Comparison of ENCODE assay signal across 4 cellular contexts in the genomic region with DNA sequence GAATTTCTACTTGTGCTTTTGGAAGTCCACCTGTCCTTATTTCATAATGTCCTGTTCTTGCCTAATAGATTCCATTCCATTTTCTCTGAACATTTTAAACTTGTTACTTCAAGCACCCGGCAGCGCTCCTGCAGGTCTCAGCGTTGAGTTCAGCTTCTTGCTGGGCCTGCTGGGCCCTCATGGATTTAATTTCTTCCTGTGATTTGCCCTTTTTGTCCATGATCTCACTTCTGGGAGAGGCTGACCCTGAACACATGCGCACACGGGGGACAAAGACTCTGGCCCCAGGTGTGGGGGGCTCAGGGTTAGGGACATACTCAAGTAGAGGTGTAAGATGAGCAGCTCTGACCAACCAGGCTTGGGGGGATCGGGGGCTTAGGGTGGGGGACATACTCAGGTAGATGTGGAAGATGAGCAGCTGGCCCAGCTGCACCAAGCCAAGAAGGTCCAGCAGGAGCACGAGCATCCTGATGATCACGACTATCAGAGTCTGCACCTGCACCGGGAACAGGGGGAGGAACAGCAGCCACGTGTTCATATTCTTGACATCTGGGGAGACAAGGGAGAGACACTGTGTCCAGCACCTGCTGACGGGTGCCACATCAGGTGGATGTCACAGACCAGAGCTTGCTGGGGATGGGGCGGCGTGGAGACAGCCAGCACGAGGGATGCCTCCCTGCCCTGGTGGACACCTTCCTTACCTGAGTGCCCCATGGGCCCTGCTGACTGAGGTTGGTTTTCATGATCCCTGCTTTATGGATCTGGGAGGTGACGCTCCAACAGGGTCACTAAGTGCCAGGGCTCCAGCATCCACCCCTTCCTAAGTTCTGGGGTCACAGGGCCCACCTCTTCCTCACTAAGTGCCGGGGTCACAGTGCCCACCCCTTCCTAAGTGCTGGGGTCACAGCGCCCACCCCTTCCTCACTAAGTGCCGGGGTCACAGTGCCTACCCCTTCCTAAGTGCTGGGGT. TPM values are rescaled to one million over a fixed set of nuclear protein-coding genes. Genes with fewer than 3 reads are reported as not detected.
"Had no signal": no experiment of that assay in that cellular context is flagged by ENCODE, and none has a peak within 500 bp of the region (broad histone marks: within the 10 kb centered on the region; RNA-seq: fewer than 3 reads in every experiment).

No MANE protein-coding gene starts in this region.

RNA-seq across cellular contexts. Expression of a gene that starts 36.2 kb away (rescaled TPM):
- total RNA-seq: dermis microvascular lymphatic vessel endothelial cell, glomerular endothelial cell, osteocyte, renal cortical epithelial cell had no signal
